Comparison of ENCODE assay signal across 22 cellular contexts in the genomic region with DNA sequence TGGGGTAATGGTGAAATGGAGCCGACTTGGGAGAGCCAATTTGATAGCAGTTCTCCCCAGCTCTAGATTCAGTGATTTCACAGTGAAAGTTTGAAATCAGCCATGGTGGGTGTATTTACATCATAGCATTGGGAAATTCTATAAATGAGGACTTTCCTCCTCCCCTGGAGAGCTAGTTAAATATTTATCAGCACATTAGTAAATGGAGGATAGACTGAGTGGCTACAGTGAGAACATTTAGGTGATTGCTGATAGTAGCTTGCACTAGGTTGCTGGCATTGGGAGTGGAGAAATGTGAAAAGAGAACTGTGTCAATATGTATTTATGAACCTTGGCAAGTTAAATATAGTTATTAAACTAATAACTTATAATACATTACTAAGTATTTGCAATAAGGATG.
"Had no signal": no experiment of that assay in that cellular context is flagged by ENCODE, and none has a peak within 500 bp of the region (broad histone marks: within the 10 kb centered on the region; RNA-seq: fewer than 3 reads in every experiment).

No MANE protein-coding gene starts in this region.

- H3K27ac ChIP-seq: heart left ventricle, left ventricle myocardium inferior, neutrophil, parathyroid adenoma, suprapubic skin, transverse colon, uterus had no signal

- DNase-seq: activated B cell treated with CpG ODN at 0.5 μM for 24 hours; activated CD4-positive, alpha-beta T cell treated with anti-CD3 and anti-CD28 coated beads for 36 hours; activated CD4-positive, alpha-beta T cell treated with anti-CD3 and anti-CD28 coated beads, Interleukin-2, amount 50 U/mL, for 48 hours; activated effector memory CD4-positive, alpha-beta T cell treated with anti-CD3 and anti-CD28 coated beads, Interleukin-2, amount 50 U/mL, for 16 hours; activated naive CD4-positive, alpha-beta T cell treated with anti-CD3 and anti-CD28 coated beads, Interleukin-2, amount 50 U/mL, for 16 hours; activated naive CD8-positive, alpha-beta T cell treated with anti-CD3 and anti-CD28 coated beads, Interleukin-2, amount 50 U/mL, for 24 hours; activated T-cell treated with anti-CD3 and anti-CD28 coated beads, Interleukin-2, amount 50 U/mL, for 48 hours; heart left ventricle; islet precursor cell; left ventricle myocardium inferior; mammary epithelial cell; stimulated activated CD4-positive, alpha-beta T cell treated with anti-CD3 and anti-CD28 coated beads, Interleukin-1b, Interleukin-23, amount 100 ng/mL, for 48 hours; stimulated activated naive CD8-positive, alpha-beta T cell treated with anti-CD3 and anti-CD28 coated beads, Interleukin-15, amount 100 ng/mL, for 72 hours; T1000; transverse colon; uterus had no signal

- H3K36me3 ChIP-seq: heart left ventricle, left ventricle myocardium inferior, neutrophil, suprapubic skin, transverse colon, uterus had no signal

- H3K4me3 ChIP-seq: heart left ventricle, left ventricle myocardium inferior, suprapubic skin, transverse colon, uterus had no signal

- H3K9ac ChIP-seq: parathyroid adenoma had no signal

- H3K27me3 ChIP-seq: heart left ventricle, neutrophil, suprapubic skin, transverse colon, uterus had no signal

- H3K9me3 ChIP-seq: neutrophil, suprapubic skin, transverse colon, uterus had no signal

- H3K4me1 ChIP-seq: heart left ventricle, left ventricle myocardium inferior, parathyroid adenoma, suprapubic skin, transverse colon, uterus had no signal

- ATAC-seq: activated CD4-positive, alpha-beta T cell treated with anti-CD3 and anti-CD28 coated beads for 36 hours; activated naive CD8-positive, alpha-beta T cell treated with anti-CD3 and anti-CD28 coated beads, Interleukin-2, amount 50 U/mL, for 24 hours; heart left ventricle; natural killer cell treated with Interleukin-12 subunit alpha and Interleukin-12 subunit beta and Interleukin-15 and Interleukin-18, amount 100 ng/mL, for 72 hours; stimulated activated effector memory CD8-positive, alpha-beta T cell treated with anti-CD3 and anti-CD28 coated beads, Interleukin-12 subunit alpha, Interleukin-12 subunit beta, amount 100 ng/mL, for 72 hours; stimulated activated naive CD8-positive, alpha-beta T cell treated with anti-CD3 and anti-CD28 coated beads, Interleukin-15, amount 100 ng/mL, for 72 hours had no signal

- FAIRE-seq: endometrium had no signal
